Comparison of ENCODE assay signal across 23 cellular contexts in genomic region chr15:39110336-39110735, GRCh38.
DNase-seq lines count a peak whose midpoint lies in the region; ATAC-seq and TF ChIP-seq lines count a peak whose summit lies in the region.
"Had no signal": no experiment of that assay in that cellular context is flagged by ENCODE, and none has a peak within 500 bp of the region (broad histone marks: within the 10 kb centered on the region; RNA-seq: fewer than 3 reads in every experiment).

No MANE protein-coding gene starts in this region.

- no peak overlapping the region; the same call in 1 of the 2 replicates for H3K4me3 Mint-ChIP-seq in HFFc6
- H3K4me3 Mint-ChIP-seq: activated CD8-positive, alpha-beta T cell treated with anti-CD3 and anti-CD28 coated beads, Interleukin-2, amount 10 ng/mL, durations not matched to agents 7 days and 5 days; activated naive CD8-positive, alpha-beta T cell treated with anti-CD3 and anti-CD28 coated beads, Interleukin-2, amount 50 U/mL, for 24 hours had no signal

- H3K36me3 ChIP-seq in tibial nerve = no peaks in the 10 kb centered on the region
- H3K36me3 ChIP-seq in MG63 = no peaks in the 10 kb centered on the region
- H3K36me3 ChIP-seq: breast epithelium, esophagus muscularis mucosa, prostate gland, upper lobe of left lung had no signal

- peak overlapping the region; percentile 44 for H3K27ac Mint-ChIP-seq in HFFc6
- H3K27ac Mint-ChIP-seq: activated CD8-positive, alpha-beta T cell treated with anti-CD3 and anti-CD28 coated beads, Interleukin-2, amount 10 ng/mL, durations not matched to agents 7 days and 5 days; activated naive CD8-positive, alpha-beta T cell treated with anti-CD3 and anti-CD28 coated beads, Interleukin-2, amount 50 U/mL, for 24 hours had no signal

- intact Hi-C loops in head of caudate nucleus (cut with DNase I) = no loop called here

- H3K4me1 ChIP-seq in tibial nerve = no peaks in the 10 kb centered on the region
- H3K4me1 ChIP-seq: breast epithelium, esophagus muscularis mucosa, prostate gland, upper lobe of left lung had no signal

- TF ChIP-seq EP300 in tibial nerve (IDR thresholded peaks at IDR 0.05) = no peak

- TF ChIP-seq POLR2A in tibial nerve (IDR thresholded peaks at IDR 0.05) = no peak

- TF ChIP-seq CTCF in HFFc6 (IDR thresholded peaks at IDR 0.05) (no peak), tibial nerve (IDR thresholded peaks at IDR 0.05) (no peak)

- H3K4me1 Mint-ChIP-seq in HFFc6 (ENCODE audit: low read depth) = peaks cover 74% of the 10 kb centered on the region
- H3K4me1 Mint-ChIP-seq: activated naive CD8-positive, alpha-beta T cell treated with anti-CD3 and anti-CD28 coated beads, Interleukin-2, amount 50 U/mL, for 24 hours had no signal

- no peak for ATAC-seq in GM18517 (IDR thresholded peaks at IDR 0.05; ENCODE audit: unreplicated experiment)
- ATAC-seq: activated CD8-positive, alpha-beta T cell treated with anti-CD3 and anti-CD28 coated beads, Interleukin-2, amount 10 ng/mL, durations not matched to agents 7 days and 5 days; activated naive CD8-positive, alpha-beta T cell treated with anti-CD3 and anti-CD28 coated beads, Interleukin-2, amount 50 U/mL, for 24 hours; HCT116 had no signal

- H3K9me3 Mint-ChIP-seq in HFFc6 = peaks cover 5% of the 10 kb centered on the region; the same call in 1 of the 2 replicates
- H3K9me3 Mint-ChIP-seq: activated naive CD8-positive, alpha-beta T cell treated with anti-CD3 and anti-CD28 coated beads, Interleukin-2, amount 50 U/mL, for 24 hours had no signal

- H3K36me3 Mint-ChIP-seq in HFFc6 (ENCODE audit: low read depth) = peaks cover 43% of the 10 kb centered on the region

- DNase-seq in AG08395 (ENCODE audit: low spot score) = peak; percentile 71
- peak; percentile 54 for DNase-seq in HFFc6
- peak; percentile 46 for DNase-seq in astrocyte of the hippocampus (ENCODE audit: low read depth, low spot score)
- peak; percentile 48 for DNase-seq in glomerular visceral epithelial cell (ENCODE audit: extremely low spot score)
- no peak for DNase-seq in tibial nerve (ENCODE audit: low spot score in 2 of 2)
- DNase-seq in MG63 = no peak
- DNase-seq in head of caudate nucleus = no peak
- DNase-seq: activated CD4-positive, CD25-positive, alpha-beta regulatory T cell treated with anti-CD3 and anti-CD28 coated beads, Interleukin-2, amount 50 U/mL, for 72 hours; activated CD8-positive, alpha-beta T cell treated with anti-CD3 and anti-CD28 coated beads, Interleukin-2, amount 10 ng/mL, durations not matched to agents 7 days and 5 days; activated effector memory CD4-positive, alpha-beta T cell treated with anti-CD3 and anti-CD28 coated beads, Interleukin-2, amount 50 U/mL, for 16 hours; activated naive CD8-positive, alpha-beta T cell treated with anti-CD3 and anti-CD28 coated beads, Interleukin-2, amount 50 U/mL, for 24 hours; DMS79; glutamatergic neuron; MV-4-11; NCI-H524; NK-92 treated with Interleukin-12 subunit alpha and Interleukin-12 subunit beta, amount 100 ng/mL, for 24 hours; upper lobe of left lung had no signal

- H3K9me3 ChIP-seq in tibial nerve (peaks cover 0 to 5% (median 0%) of the 10 kb centered on the region in 4 donors), MG63 (no peaks in the 10 kb centered on the region; the same call in 1 of the 2 replicates)
- H3K9me3 ChIP-seq: prostate gland, upper lobe of left lung had no signal

- H3K27me3 ChIP-seq in tibial nerve = no peaks in the 10 kb centered on the region
- H3K27me3 ChIP-seq in MG63 = no peaks in the 10 kb centered on the region
- H3K27me3 ChIP-seq: breast epithelium, esophagus muscularis mucosa, upper lobe of left lung had no signal

- H3K27ac ChIP-seq in tibial nerve = no peak overlapping the region
- H3K27ac ChIP-seq: breast epithelium, coronary artery, esophagus muscularis mucosa, prostate gland, upper lobe of left lung had no signal

- no peaks in the 10 kb centered on the region for H3K27me3 Mint-ChIP-seq in HFFc6 (ENCODE audit: insufficient read depth)

- H3K4me3 ChIP-seq in tibial nerve = no peak overlapping the region
- no peak overlapping the region for H3K4me3 ChIP-seq in MG63
- H3K4me3 ChIP-seq: breast epithelium, coronary artery, esophagus muscularis mucosa, prostate gland, upper lobe of left lung had no signal

Comparison
In these comparisons a context has a peak if more than half of its experiments do, and no peak if none do; other contexts are left out.
1. DNase-seq: peak in AG08395 (single experiment), HFFc6 (single experiment), astrocyte of the hippocampus (single experiment) and glomerular visceral epithelial cell (single experiment); none in tibial nerve (0 of 2), MG63 (single experiment) and head of caudate nucleus (0 of 42).